In genomic region chr4:74056114-74056857, GRCh38 we compare ENCODE assay signal across 1 cellular context.
TF ChIP-seq lines count a peak whose summit lies in the region.

No MANE protein-coding gene starts in this region.

TF ChIP-seq in HepG2, 621 proteins besides CTCF, POLR2A, EP300 and RAD21:
- TF ChIP-seq MAFK (conservative IDR thresholded peaks at IDR 0.05 in 1 of 2, IDR thresholded peaks at IDR 0.05 in 1 of 2; ENCODE audit: low read length in 2 of 2) = peak; percentile 98 to 99
- peak; percentile 99 for TF ChIP-seq MAFF (IDR thresholded peaks at IDR 0.05; ENCODE audit: low read depth, low read length)
- no peak for TF ChIP-seq EED (CRISPR knock-in tag; IDR thresholded peaks at IDR 0.05)
